In the genomic region with DNA sequence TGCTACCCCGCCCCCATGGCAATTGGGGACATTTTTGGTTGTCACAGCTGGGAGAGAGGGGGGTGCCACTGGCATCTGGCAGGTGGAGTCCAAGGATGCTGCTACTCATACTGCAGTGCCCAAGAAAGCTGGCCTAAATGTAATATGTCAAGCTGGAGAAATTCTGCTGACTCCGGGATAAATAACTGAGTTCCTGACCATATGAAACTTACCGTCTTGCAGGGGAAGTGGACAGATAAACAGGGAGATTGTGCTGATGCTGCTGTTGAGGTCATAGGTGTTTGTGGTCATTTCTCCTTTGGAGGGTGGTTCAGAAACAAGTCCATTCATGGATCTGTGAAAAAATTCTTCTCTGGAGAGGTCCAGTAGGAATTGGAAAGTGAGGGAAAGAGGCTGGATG, we compare ENCODE assay signal across 1 cellular context.
TF ChIP-seq lines count a peak whose summit lies in the region.

No MANE protein-coding gene starts in this region.

TF ChIP-seq in K562, 482 proteins besides CTCF, POLR2A, EP300 and RAD21 (continued from another document):
- TF ChIP-seq, protein P1, sequence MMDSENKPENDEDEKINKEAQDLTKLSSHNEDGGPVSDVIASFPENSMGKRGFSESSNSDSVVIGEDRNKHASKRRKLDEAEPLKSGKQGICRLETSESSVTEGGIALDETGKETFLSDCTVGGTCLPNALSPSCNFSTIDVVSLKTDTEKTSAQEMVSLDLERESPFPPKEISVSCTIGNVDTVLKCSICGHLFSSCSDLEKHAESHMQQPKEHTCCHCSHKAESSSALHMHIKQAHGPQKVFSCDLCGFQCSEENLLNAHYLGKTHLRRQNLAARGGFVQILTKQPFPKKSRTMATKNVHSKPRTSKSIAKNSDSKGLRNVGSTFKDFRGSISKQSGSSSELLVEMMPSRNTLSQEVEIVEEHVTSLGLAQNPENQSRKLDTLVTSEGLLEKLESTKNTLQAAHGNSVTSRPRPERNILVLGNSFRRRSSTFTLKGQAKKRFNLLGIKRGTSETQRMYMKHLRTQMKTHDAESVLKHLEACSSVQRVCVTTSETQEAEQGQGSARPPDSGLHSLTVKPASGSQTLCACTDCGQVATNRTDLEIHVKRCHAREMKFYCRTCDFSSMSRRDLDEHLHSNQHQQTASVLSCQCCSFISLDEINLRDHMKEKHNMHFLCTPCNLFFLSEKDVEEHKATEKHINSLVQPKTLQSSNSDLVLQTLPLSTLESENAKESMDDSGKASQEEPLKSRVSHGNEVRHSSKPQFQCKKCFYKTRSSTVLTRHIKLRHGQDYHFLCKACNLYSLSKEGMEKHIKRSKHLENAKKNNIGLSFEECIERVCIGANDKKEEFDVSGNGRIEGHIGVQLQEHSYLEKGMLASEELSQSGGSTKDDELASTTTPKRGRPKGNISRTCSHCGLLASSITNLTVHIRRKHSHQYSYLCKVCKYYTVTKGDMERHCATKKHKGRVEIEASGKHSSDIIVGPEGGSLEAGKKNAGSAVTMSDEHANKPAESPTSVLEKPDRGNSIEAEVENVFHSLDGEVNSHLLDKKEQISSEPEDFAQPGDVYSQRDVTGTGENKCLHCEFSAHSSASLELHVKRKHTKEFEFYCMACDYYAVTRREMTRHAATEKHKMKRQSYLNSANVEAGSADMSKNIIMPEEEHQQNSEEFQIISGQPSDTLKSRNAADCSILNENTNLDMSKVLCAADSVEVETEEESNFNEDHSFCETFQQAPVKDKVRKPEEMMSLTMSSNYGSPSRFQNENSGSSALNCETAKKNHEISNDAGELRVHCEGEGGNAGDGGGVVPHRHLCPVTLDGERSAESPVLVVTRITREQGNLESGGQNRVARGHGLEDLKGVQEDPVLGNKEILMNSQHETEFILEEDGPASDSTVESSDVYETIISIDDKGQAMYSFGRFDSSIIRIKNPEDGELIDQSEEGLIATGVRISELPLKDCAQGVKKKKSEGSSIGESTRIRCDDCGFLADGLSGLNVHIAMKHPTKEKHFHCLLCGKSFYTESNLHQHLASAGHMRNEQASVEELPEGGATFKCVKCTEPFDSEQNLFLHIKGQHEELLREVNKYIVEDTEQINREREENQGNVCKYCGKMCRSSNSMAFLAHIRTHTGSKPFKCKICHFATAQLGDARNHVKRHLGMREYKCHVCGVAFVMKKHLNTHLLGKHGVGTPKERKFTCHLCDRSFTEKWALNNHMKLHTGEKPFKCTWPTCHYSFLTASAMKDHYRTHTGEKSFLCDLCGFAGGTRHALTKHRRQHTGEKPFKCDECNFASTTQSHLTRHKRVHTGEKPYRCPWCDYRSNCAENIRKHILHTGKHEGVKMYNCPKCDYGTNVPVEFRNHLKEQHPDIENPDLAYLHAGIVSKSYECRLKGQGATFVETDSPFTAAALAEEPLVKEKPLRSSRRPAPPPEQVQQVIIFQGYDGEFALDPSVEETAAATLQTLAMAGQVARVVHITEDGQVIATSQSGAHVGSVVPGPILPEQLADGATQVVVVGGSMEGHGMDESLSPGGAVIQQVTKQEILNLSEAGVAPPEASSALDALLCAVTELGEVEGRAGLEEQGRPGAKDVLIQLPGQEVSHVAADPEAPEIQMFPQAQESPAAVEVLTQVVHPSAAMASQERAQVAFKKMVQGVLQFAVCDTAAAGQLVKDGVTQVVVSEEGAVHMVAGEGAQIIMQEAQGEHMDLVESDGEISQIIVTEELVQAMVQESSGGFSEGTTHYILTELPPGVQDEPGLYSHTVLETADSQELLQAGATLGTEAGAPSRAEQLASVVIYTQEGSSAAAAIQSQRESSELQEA (IDR thresholded peaks at IDR 0.05; ENCODE audit: low read depth) = no peak
- no peak for TF ChIP-seq KAT7 (CRISPR knock-in tag; IDR thresholded peaks at IDR 0.05; ENCODE audit: borderline replicate concordance)
